11 cellular contexts compared by ENCODE assay signal in genomic region chr5:55062039-55062779, GRCh38. TPM values are rescaled to one million over a fixed set of nuclear protein-coding genes. Genes with fewer than 3 reads are reported as not detected.
A peak's percentile ranks its signal among the peaks of the same experiment; 100 is the strongest.
DNase-seq lines count a peak whose midpoint lies in the region; ATAC-seq, FAIRE-seq and TF ChIP-seq lines count a peak whose summit lies in the region.
"Had no signal": no experiment of that assay in that cellular context is flagged by ENCODE, and none has a peak within 500 bp of the region (broad histone marks: within the 10 kb centered on the region; RNA-seq: fewer than 3 reads in every experiment).

No MANE protein-coding gene starts in this region.

- H3K4me1 Mint-ChIP-seq in immature natural killer cell = peaks cover 60 to 86% of the 10 kb centered on the region in 2 donors

- H3K27ac ChIP-seq in pancreas = no peak overlapping the region
- no peak overlapping the region for H3K27ac ChIP-seq in foreskin keratinocyte
- H3K27ac ChIP-seq: colonic mucosa had no signal

- intact Hi-C loops in pancreas (cut with DNase I) = no loop called here

- H3K27me3 ChIP-seq in pancreas = no peaks in the 10 kb centered on the region
- H3K27me3 ChIP-seq in foreskin keratinocyte = no peaks in the 10 kb centered on the region
- H3K27me3 ChIP-seq: colonic mucosa had no signal

- peak overlapping the region; percentile 92 to 96 (median 94) for H3K27ac Mint-ChIP-seq in immature natural killer cell

- H3K36me3 ChIP-seq in pancreas = no peaks in the 10 kb centered on the region
- H3K36me3 ChIP-seq: colonic mucosa had no signal

- ATAC-seq in pancreas (no peak), foreskin keratinocyte (no peak)

- no peaks in the 10 kb centered on the region for H3K4me1 ChIP-seq in pancreas
- H3K4me1 ChIP-seq in foreskin keratinocyte = peaks cover 19% of the 10 kb centered on the region
- H3K4me1 ChIP-seq: colonic mucosa had no signal

- peaks cover 2 to 13% (median 6%) of the 10 kb centered on the region in 3 donors for H3K27me3 Mint-ChIP-seq in immature natural killer cell (ENCODE audit: low read depth in 3 of 3)

- 77 to 85% methylated on average over 9 of the region's 9 CpGs for WGBS in pancreas, 2 donors

- TF ChIP-seq CTCF in pancreas (IDR thresholded peaks at IDR 0.05) (no peak), foreskin keratinocyte (conservative IDR thresholded peaks at IDR 0.05) (no peak)

- H3K9me3 Mint-ChIP-seq in immature natural killer cell = no peaks in the 10 kb centered on the region

- no peaks in the 10 kb centered on the region for H3K9me3 ChIP-seq in pancreas
- H3K9me3 ChIP-seq: colonic mucosa had no signal

- no peak for FAIRE-seq in pancreas (lab: Jason Lieb, UNC)

- DNase-seq in NK-92 treated with Interleukin-12 subunit alpha and Interleukin-12 subunit beta, amount 100 ng/mL, for 24 hours (lab: John Stamatoyannopoulos, UW) = peak; percentile 62
- DNase-seq in NK-92 (lab: John Stamatoyannopoulos, UW; ENCODE audit: unreplicated experiment) (no peak), immature natural killer cell (peak; percentile 74 to 78 (median 76)), GM19238 (ENCODE audit: insufficient read length, low spot score) (no peak), pancreas (no peak), foreskin keratinocyte (no peak)
- peak; percentile 71 for DNase-seq in activated CD8-positive, alpha-beta memory T cell treated with anti-CD3 and anti-CD28 coated beads for 24 hours
- peak; percentile 28 for DNase-seq in stimulated activated naive CD4-positive, alpha-beta T cell treated with Interleukin-2 at 50 U/mL for 16 hours (lab: John Stamatoyannopoulos, UW)
- DNase-seq: ACHN, colonic mucosa had no signal

- H3K36me3 Mint-ChIP-seq in immature natural killer cell = peaks cover 0 to 10% (median 4%) of the 10 kb centered on the region in 3 donors

- no peak overlapping the region for H3K4me3 ChIP-seq in pancreas
- H3K4me3 ChIP-seq: colonic mucosa had no signal

- peak overlapping the region; percentile 82 to 96 (median 91) for H3K4me3 Mint-ChIP-seq in immature natural killer cell

RNA-seq across cellular contexts. Expression of gene GZMK, which starts 38.2 kb away (rescaled TPM):
- 100 to 1,000 TPM; 175 to 260 (median 257) TPM for polyA plus RNA-seq in immature natural killer cell
- total RNA-seq in pancreas = under 1 TPM in 4 of 6 donors, not detected in 2; 0.20 to 0.34 (median 0.27) TPM
- polyA plus RNA-seq in pancreas = under 1 TPM; 0.28 to 0.30 TPM
- total RNA-seq in foreskin keratinocyte = not detected in 2 replicates
- not detected in 2 replicates for polyA plus RNA-seq in foreskin keratinocyte
- total RNA-seq: M059J had no signal

RNA-seq across cellular contexts. Expression of gene GZMA, which starts 40.2 kb away (rescaled TPM):
- polyA plus RNA-seq in immature natural killer cell (1,000 to 10,000 TPM; 2,482 to 3,629 (median 2,746) TPM), pancreas (under 1 TPM; 0.42 to 0.91 TPM), foreskin keratinocyte (not detected in 2 replicates)
- total RNA-seq in pancreas (1 to 10 TPM in 1 of 6 donors, under 1 TPM in 4, not detected in 1; 0.16 to 1.5 (median 0.84) TPM), foreskin keratinocyte (not detected in 2 replicates)
- total RNA-seq: M059J had no signal

Comparison
In these comparisons a context has a peak if more than half of its experiments do, and no peak if none do; other contexts are left out.
1. DNase-seq: peak in NK-92 treated with Interleukin-12 subunit alpha and Interleukin-12 subunit beta, amount 100 ng/mL, for 24 hours (single experiment), activated CD8-positive, alpha-beta memory T cell treated with anti-CD3 and anti-CD28 coated beads for 24 hours (single experiment), immature natural killer cell (3 of 3) and stimulated activated naive CD4-positive, alpha-beta T cell treated with Interleukin-2 at 50 U/mL for 16 hours (single experiment); none in NK-92 (single experiment), GM19238 (single experiment), pancreas (0 of 6) and foreskin keratinocyte (0 of 2).
2. RNA of gene GZMK, which starts 38.2 kb away (polyA plus RNA-seq): 175 to 260 TPM in immature natural killer cell; 0.28 to 0.30 TPM in pancreas and not detected in foreskin keratinocyte; every median in the first group is over 100 times any median in the second.
3. RNA of gene GZMA, which starts 40.2 kb away (polyA plus RNA-seq): 2,482 to 3,629 TPM in immature natural killer cell; 0.42 to 0.91 TPM in pancreas and not detected in foreskin keratinocyte; every median in the first group is over 1,000 times any median in the second.